ENCODE assay signal across 9 cellular contexts in genomic region chr5:141515946-141516647, GRCh38. TPM values are rescaled to one million over a fixed set of nuclear protein-coding genes. Genes with fewer than 3 reads are reported as not detected.
DNase-seq lines count a peak whose midpoint lies in the region; ATAC-seq and TF ChIP-seq lines count a peak whose summit lies in the region.
"Had no signal": no experiment of that assay in that cellular context is flagged by ENCODE, and none has a peak within 500 bp of the region (broad histone marks: within the 10 kb centered on the region; RNA-seq: fewer than 3 reads in every experiment).

No MANE protein-coding gene starts in this region.

- peaks cover 0 to 74% (median 17%) of the 10 kb centered on the region in 9 donors for H3K36me3 ChIP-seq in heart right ventricle
- H3K36me3 ChIP-seq in upper lobe of right lung: peaks cover 47% of the 10 kb centered on the region

- H3K27ac ChIP-seq in heart right ventricle (peak overlapping the region in 9 of 10 donors; percentile 7 to 95 (median 85)), caudate nucleus (ENCODE audit: low read depth, low read length) (peak overlapping the region; percentile 55), upper lobe of right lung (peak overlapping the region; percentile 76)

- H3K27me3 ChIP-seq in heart right ventricle (no peaks in the 10 kb centered on the region), upper lobe of right lung (no peaks in the 10 kb centered on the region)

- H3K36me3 Mint-ChIP-seq in naive thymus-derived CD8-positive, alpha-beta T cell: peaks cover 0 to 15% (median 4%) of the 10 kb centered on the region in 3 donors

- 86% methylated on average over 4 of the region's 4 CpGs for WGBS in heart right ventricle, 2 donors

- H3K9me3 ChIP-seq in heart right ventricle (no peaks in the 10 kb centered on the region), upper lobe of right lung (no peaks in the 10 kb centered on the region)

- ATAC-seq in heart right ventricle (no peak), left cardiac atrium (no peak), upper lobe of right lung (no peak), left lobe of liver (no peak), HG03025 (IDR thresholded peaks at IDR 0.05; ENCODE audit: low FRiP score, unreplicated experiment) (no peak)
- ATAC-seq in naive thymus-derived CD8-positive, alpha-beta T cell: no peak

- intact Hi-C loops in heart right ventricle (cut with DNase I): no loop called here
- intact Hi-C loops in left cardiac atrium (cut with DNase I): no loop called here
- intact Hi-C loops in upper lobe of right lung (cut with DNase I): no loop called here

- H3K27ac Mint-ChIP-seq in naive thymus-derived CD8-positive, alpha-beta T cell: peak overlapping the region in 9 of 10 donors; percentile 29 to 83 (median 59)
- H3K27ac Mint-ChIP-seq: dendritic cell treated with granulocyte-macrophage colony-stimulating factor and Interleukin-4, amounts not matched to agents 40 ng/mL and 50 ng/mL, for 4 days had no signal

- no peaks in the 10 kb centered on the region for H3K27me3 Mint-ChIP-seq in naive thymus-derived CD8-positive, alpha-beta T cell

- DNase-seq in heart right ventricle (no peak), left cardiac atrium (no peak), caudate nucleus (lab: John Stamatoyannopoulos, UW) (no peak), upper lobe of right lung (no peak), left lobe of liver (ENCODE audit: low spot score) (no peak), medulla oblongata (ENCODE audit: extremely low spot score) (no peak)
- DNase-seq in naive thymus-derived CD8-positive, alpha-beta T cell: no peak

- H3K4me3 Mint-ChIP-seq in naive thymus-derived CD8-positive, alpha-beta T cell: no peak overlapping the region
- H3K4me3 Mint-ChIP-seq: dendritic cell treated with granulocyte-macrophage colony-stimulating factor and Interleukin-4, amounts not matched to agents 40 ng/mL and 50 ng/mL, for 4 days had no signal

- peaks cover 22 to 50% (median 46%) of the 10 kb centered on the region in 4 donors for H3K4me1 Mint-ChIP-seq in naive thymus-derived CD8-positive, alpha-beta T cell

- H3K4me3 ChIP-seq in heart right ventricle: no peak overlapping the region
- no peak overlapping the region for H3K4me3 ChIP-seq in upper lobe of right lung

- peaks cover 15 to 83% (median 60%) of the 10 kb centered on the region in 9 donors for H3K4me1 ChIP-seq in heart right ventricle
- H3K4me1 ChIP-seq in upper lobe of right lung: peaks cover 56% of the 10 kb centered on the region

- POLR2A ChIA-PET in naive thymus-derived CD8-positive, alpha-beta T cell (lab: Charles Lee): interaction anchor here (1.9 kb wide), 1 partner anchor 196 kb away, joined by 4 read pairs; the partner anchor contains the start of gene TAF7

- no peaks in the 10 kb centered on the region for H3K9me3 Mint-ChIP-seq in naive thymus-derived CD8-positive, alpha-beta T cell
- H3K9me3 Mint-ChIP-seq: dendritic cell treated with granulocyte-macrophage colony-stimulating factor and Interleukin-4, amounts not matched to agents 40 ng/mL and 50 ng/mL, for 4 days had no signal

- no peak for TF ChIP-seq CTCF in heart right ventricle (IDR thresholded peaks at IDR 0.05)
- TF ChIP-seq CTCF in upper lobe of right lung (IDR thresholded peaks at IDR 0.05): no peak

RNA-seq across cellular contexts. Expression of gene PCDHGC5, which starts 27.2 kb away (rescaled TPM):
- total RNA-seq in heart right ventricle: 1 to 10 TPM; 2.2 to 4.9 (median 3.3) TPM
- 10 to 100 TPM in 1 of 2 donors, under 1 TPM in 1; 0.38 to 10.2 TPM for polyA plus RNA-seq in heart right ventricle
- total RNA-seq in left cardiac atrium: 1 to 10 TPM in 1 of 2 donors, under 1 TPM in 1; 0.97 to 1.7 TPM
- total RNA-seq in naive thymus-derived CD8-positive, alpha-beta T cell: not detected
- polyA plus RNA-seq in naive thymus-derived CD8-positive, alpha-beta T cell: not detected
- 1.4 TPM for total RNA-seq in upper lobe of right lung
- total RNA-seq in left lobe of liver: 0.40 TPM

RNA-seq across cellular contexts. Expression of gene PCDHGC4, which starts 31.3 kb away (rescaled TPM):
- 1 to 10 TPM; 1.7 to 4.3 (median 3.1) TPM for total RNA-seq in heart right ventricle
- polyA plus RNA-seq in heart right ventricle: 1 to 10 TPM in 1 of 2 donors, under 1 TPM in 1; 0.12 to 5.0 TPM
- 1 to 10 TPM; 1.4 to 1.7 TPM for total RNA-seq in left cardiac atrium
- total RNA-seq in naive thymus-derived CD8-positive, alpha-beta T cell: not detected
- not detected for polyA plus RNA-seq in naive thymus-derived CD8-positive, alpha-beta T cell
- 1.8 TPM for total RNA-seq in upper lobe of right lung
- total RNA-seq in left lobe of liver: 0.65 TPM

RNA-seq across cellular contexts. Expression of gene PCDHGC3, which starts 40.3 kb away (rescaled TPM):
- 10 to 100 TPM; 12.8 to 19.5 (median 15.9) TPM for total RNA-seq in heart right ventricle
- 10 to 100 TPM; 43.4 to 48.6 TPM for polyA plus RNA-seq in heart right ventricle
- 10 to 100 TPM; 33.7 to 39.1 TPM for total RNA-seq in left cardiac atrium
- total RNA-seq in naive thymus-derived CD8-positive, alpha-beta T cell: not detected
- polyA plus RNA-seq in naive thymus-derived CD8-positive, alpha-beta T cell: under 1 TPM in 2 of 3 donors, not detected in 1; 0.18 to 0.25 TPM
- total RNA-seq in upper lobe of right lung: 109 TPM
- 8.5 TPM for total RNA-seq in left lobe of liver
